ENCODE assay signal across 1 cellular context in the genomic region with DNA sequence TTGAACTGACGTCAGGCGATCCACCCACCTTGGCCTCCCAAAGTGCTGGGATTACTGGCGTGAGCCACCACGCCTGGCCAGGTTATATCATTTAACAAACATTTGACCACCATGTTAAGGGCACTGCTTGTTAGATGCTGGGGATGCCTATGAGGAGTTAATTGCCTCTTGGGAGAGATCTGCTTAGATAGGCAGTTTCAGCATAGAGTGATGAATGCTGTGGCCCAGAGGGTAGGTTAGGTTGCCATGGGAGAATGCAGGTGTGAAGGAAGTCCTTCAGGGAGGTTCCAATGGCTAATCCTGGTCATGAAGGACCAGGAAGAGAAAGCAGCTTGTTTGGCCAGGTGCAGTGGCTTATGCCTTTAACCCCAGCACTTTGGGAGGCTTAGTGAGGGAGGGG.
TF ChIP-seq lines count a peak whose summit lies in the region.

No MANE protein-coding gene starts in this region.

TF ChIP-seq in IMR-90, 13 proteins besides CTCF, POLR2A, EP300 and RAD21 (continued from another document):
- TF ChIP-seq, protein P1, sequence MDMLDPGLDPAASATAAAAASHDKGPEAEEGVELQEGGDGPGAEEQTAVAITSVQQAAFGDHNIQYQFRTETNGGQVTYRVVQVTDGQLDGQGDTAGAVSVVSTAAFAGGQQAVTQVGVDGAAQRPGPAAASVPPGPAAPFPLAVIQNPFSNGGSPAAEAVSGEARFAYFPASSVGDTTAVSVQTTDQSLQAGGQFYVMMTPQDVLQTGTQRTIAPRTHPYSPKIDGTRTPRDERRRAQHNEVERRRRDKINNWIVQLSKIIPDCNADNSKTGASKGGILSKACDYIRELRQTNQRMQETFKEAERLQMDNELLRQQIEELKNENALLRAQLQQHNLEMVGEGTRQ (IDR thresholded peaks at IDR 0.05; ENCODE audit: low read depth, low read length): no peak
- TF ChIP-seq CHD1 (IDR thresholded peaks at IDR 0.05; ENCODE audit: low read depth, low read length) (no peak), CEBPB (IDR thresholded peaks at IDR 0.05; ENCODE audit: low read depth, low read length) (no peak), RFX5 (IDR thresholded peaks at IDR 0.05; ENCODE audit: low read depth, low read length) (no peak), MAZ (IDR thresholded peaks at IDR 0.05; ENCODE audit: borderline replicate concordance, low read depth, low read length) (no peak), BHLHE40 (IDR thresholded peaks at IDR 0.05; ENCODE audit: low read depth, low read length) (no peak), RCOR1 (IDR thresholded peaks at IDR 0.05; ENCODE audit: insufficient replicate concordance, low read length) (no peak), MXI1 (IDR thresholded peaks at IDR 0.05; ENCODE audit: borderline replicate concordance, low read depth, low read length) (no peak)
